ENCODE assay signal across 1 cellular context in genomic region chr20:44447827-44448419, GRCh38.
TF ChIP-seq lines count a peak whose summit lies in the region.

No MANE protein-coding gene starts in this region.

TF ChIP-seq in HepG2, 621 proteins besides CTCF, POLR2A, EP300 and RAD21 (continued from another document):
- TF ChIP-seq ZNF142 (CRISPR knock-in tag; IDR thresholded peaks at IDR 0.05) (no peak), IRF9 (CRISPR knock-in tag; IDR thresholded peaks at IDR 0.05; ENCODE audit: borderline replicate concordance) (no peak), GZF1 (CRISPR knock-in tag; IDR thresholded peaks at IDR 0.05) (no peak), BATF2 (CRISPR knock-in tag; IDR thresholded peaks at IDR 0.05) (0 out of 2 replicates have a peak, but pooled peaks have one; percentile 32), SATB2 (CRISPR knock-in tag; IDR thresholded peaks at IDR 0.05) (no peak), ATRX (CRISPR knock-in tag; IDR thresholded peaks at IDR 0.05; ENCODE audit: borderline replicate concordance) (no peak), GATA4 (IDR thresholded peaks at IDR 0.05; ENCODE audit: borderline replicate concordance, low read depth) (0 out of 2 replicates have a peak, but pooled peaks have one; percentile 18), ZKSCAN1 (IDR thresholded peaks at IDR 0.05; ENCODE audit: low read length) (0 out of 2 replicates have a peak, but pooled peaks have one; percentile 23), XRCC5 (optimal IDR thresholded peaks at IDR 0.05; ENCODE audit: low read length) (peak; percentile 76), KDM5A (IDR thresholded peaks at IDR 0.05; ENCODE audit: borderline replicate concordance, low read length) (no peak), HBP1 (CRISPR knock-in tag; IDR thresholded peaks at IDR 0.05; ENCODE audit: low read depth) (no peak)
